In genomic region chr13:59680429-59681024, GRCh38 we compare ENCODE assay signal across 7 cellular contexts.
A peak's percentile ranks its signal among the peaks of the same experiment; 100 is the strongest.
DNase-seq lines count a peak whose midpoint lies in the region; ATAC-seq and TF ChIP-seq lines count a peak whose summit lies in the region.

No MANE protein-coding gene starts in this region.

- no peaks in the 10 kb centered on the region for H3K9me3 Mint-ChIP-seq in Calu3 (ENCODE audit: low read depth, unreplicated experiment)

- H3K27me3 Mint-ChIP-seq in Calu3 (ENCODE audit: unreplicated experiment): no peaks in the 10 kb centered on the region

- no peaks in the 10 kb centered on the region for H3K27me3 ChIP-seq in adipocyte (replicated peaks; ENCODE audit: control insufficient read depth, insufficient read depth, low read length)
- no peaks in the 10 kb centered on the region for H3K27me3 ChIP-seq in lower lobe of right lung (ENCODE audit: low read depth)

- CTCF ChIA-PET in Calu3 (lab: Charles Lee): interaction anchor here (0.7 kb wide), 1 partner anchor 289 kb away, joined by 3 read pairs; no protein-coding TSS in a partner anchor

- no peak overlapping the region for H3K27ac Mint-ChIP-seq in Calu3 (ENCODE audit: unreplicated experiment)

- H3K36me3 ChIP-seq in adipocyte (ENCODE audit: control insufficient read depth, insufficient read depth, low read length, severe bottlenecking) (no peaks in the 10 kb centered on the region), lower lobe of right lung (no peaks in the 10 kb centered on the region)

- no TSS peak for BruUV-seq in Calu3 (replicated peaks; lab: Mats Ljungman, UMichigan)

- no peaks in the 10 kb centered on the region for H3K4me1 ChIP-seq in adipocyte (ENCODE audit: control insufficient read depth, insufficient read depth, low read length)
- H3K4me1 ChIP-seq in lower lobe of right lung: no peaks in the 10 kb centered on the region

- no peak overlapping the region for H3K9ac ChIP-seq in adipocyte (ENCODE audit: low read length)

- ATAC-seq in lower lobe of right lung (no peak), HG02973 (IDR thresholded peaks at IDR 0.05; ENCODE audit: unreplicated experiment) (no peak)

- H3K4me1 Mint-ChIP-seq in Calu3 (ENCODE audit: low read depth, unreplicated experiment): no peaks in the 10 kb centered on the region

- no peak overlapping the region for H3K27ac ChIP-seq in lower lobe of right lung

- H3K9me3 ChIP-seq in adipocyte (ENCODE audit: control insufficient read depth, low read length): no peaks in the 10 kb centered on the region
- H3K9me3 ChIP-seq in lower lobe of right lung: no peaks in the 10 kb centered on the region

- in situ Hi-C loops in GM13976 (cut with MboI; ENCODE audit: low sequenced_read_pairs, unreplicated experiment): loop anchor here (10.0 to 25.0 kb wide), 2 partner anchors 654 to 757 kb away; no protein-coding TSS in a partner anchor

- TF ChIP-seq CTCF in GM13976 (IDR thresholded peaks at IDR 0.05; ENCODE audit: borderline replicate concordance, control extremely low read depth, extremely low read depth, insufficient read depth, missing control alignments): no peak
- peak; percentile 62 for TF ChIP-seq CTCF in lower lobe of right lung (IDR thresholded peaks at IDR 0.05)
- no peak for TF ChIP-seq CTCF in Calu3 (IDR thresholded peaks at IDR 0.05; ENCODE audit: unreplicated experiment)

- no peaks in the 10 kb centered on the region for H3K36me3 Mint-ChIP-seq in Calu3 (ENCODE audit: insufficient read depth, unreplicated experiment)

- H3K4me3 Mint-ChIP-seq in Calu3 (ENCODE audit: low read depth, unreplicated experiment): no peak overlapping the region

- peak; percentile 50 for TF ChIP-seq RAD21 in Ishikawa (IDR thresholded peaks at IDR 0.05; ENCODE audit: low read depth)

- no peak for TF ChIP-seq EP300 in Ishikawa (IDR thresholded peaks at IDR 0.05; ENCODE audit: borderline replicate concordance)

- intact Hi-C loops in lower lobe of right lung (cut with DNase I) (no loop called here), Calu3 (cut with micrococcal nuclease; ENCODE audit: unreplicated experiment) (loop anchor here (2.0 to 5.0 kb wide), 3 partner anchors 92 to 750 kb away; no protein-coding TSS in a partner anchor)

- H3K4me3 ChIP-seq in adipocyte (ENCODE audit: low read length): no peak overlapping the region
- H3K4me3 ChIP-seq in lower lobe of right lung: no peak overlapping the region

- DNase-seq in GM13976 (ENCODE audit: low spot score): peak; percentile 25
- peak; percentile 65 for DNase-seq in adipocyte (ENCODE audit: low read depth)
- DNase-seq in lower lobe of right lung: no peak
- DNase-seq in globus pallidus (ENCODE audit: low spot score): no peak
- no peak for DNase-seq in Calu3

TF ChIP-seq in Ishikawa, 13 proteins besides CTCF, POLR2A, EP300 and RAD21:
- TF ChIP-seq TCF12 (IDR thresholded peaks at IDR 0.05; ENCODE audit: low read depth) (no peak), NFIC (IDR thresholded peaks at IDR 0.05) (no peak), YY1 (IDR thresholded peaks at IDR 0.05; ENCODE audit: low read depth) (no peak), EGR1 (IDR thresholded peaks at IDR 0.05) (no peak), TAF1 (IDR thresholded peaks at IDR 0.05; ENCODE audit: low read depth) (no peak)
- TF ChIP-seq, protein P1, sequence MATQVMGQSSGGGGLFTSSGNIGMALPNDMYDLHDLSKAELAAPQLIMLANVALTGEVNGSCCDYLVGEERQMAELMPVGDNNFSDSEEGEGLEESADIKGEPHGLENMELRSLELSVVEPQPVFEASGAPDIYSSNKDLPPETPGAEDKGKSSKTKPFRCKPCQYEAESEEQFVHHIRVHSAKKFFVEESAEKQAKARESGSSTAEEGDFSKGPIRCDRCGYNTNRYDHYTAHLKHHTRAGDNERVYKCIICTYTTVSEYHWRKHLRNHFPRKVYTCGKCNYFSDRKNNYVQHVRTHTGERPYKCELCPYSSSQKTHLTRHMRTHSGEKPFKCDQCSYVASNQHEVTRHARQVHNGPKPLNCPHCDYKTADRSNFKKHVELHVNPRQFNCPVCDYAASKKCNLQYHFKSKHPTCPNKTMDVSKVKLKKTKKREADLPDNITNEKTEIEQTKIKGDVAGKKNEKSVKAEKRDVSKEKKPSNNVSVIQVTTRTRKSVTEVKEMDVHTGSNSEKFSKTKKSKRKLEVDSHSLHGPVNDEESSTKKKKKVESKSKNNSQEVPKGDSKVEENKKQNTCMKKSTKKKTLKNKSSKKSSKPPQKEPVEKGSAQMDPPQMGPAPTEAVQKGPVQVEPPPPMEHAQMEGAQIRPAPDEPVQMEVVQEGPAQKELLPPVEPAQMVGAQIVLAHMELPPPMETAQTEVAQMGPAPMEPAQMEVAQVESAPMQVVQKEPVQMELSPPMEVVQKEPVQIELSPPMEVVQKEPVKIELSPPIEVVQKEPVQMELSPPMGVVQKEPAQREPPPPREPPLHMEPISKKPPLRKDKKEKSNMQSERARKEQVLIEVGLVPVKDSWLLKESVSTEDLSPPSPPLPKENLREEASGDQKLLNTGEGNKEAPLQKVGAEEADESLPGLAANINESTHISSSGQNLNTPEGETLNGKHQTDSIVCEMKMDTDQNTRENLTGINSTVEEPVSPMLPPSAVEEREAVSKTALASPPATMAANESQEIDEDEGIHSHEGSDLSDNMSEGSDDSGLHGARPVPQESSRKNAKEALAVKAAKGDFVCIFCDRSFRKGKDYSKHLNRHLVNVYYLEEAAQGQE (IDR thresholded peaks at IDR 0.05; ENCODE audit: low read depth): no peak

Comparison
In these comparisons a context has a peak if more than half of its experiments do, and no peak if none do; other contexts are left out.
1. DNase-seq: peak in GM13976 (single experiment) and adipocyte (single experiment); none in lower lobe of right lung (single experiment), globus pallidus (single experiment) and Calu3 (single experiment).